In the genomic region with DNA sequence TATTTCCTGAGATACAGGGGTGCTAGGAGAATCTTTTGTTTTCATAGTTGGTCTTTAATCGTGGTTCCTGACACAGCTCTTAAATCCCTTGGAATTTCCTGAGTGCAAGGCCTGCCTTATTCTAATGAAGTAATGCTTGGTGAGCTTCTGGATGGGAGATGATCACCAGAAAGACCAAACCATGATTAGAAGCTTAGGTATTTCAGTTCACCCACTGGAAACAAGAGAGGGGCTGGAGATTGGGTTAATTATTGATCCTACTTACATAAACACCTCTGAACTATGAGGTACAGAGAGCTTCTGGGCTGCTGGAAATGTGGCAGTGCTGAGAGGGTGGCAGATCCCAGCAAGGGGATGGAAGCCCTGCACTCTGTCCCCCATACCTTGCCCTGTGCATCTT, we compare ENCODE assay signal across 20 cellular contexts.
DNase-seq lines count a peak whose midpoint lies in the region; ATAC-seq, FAIRE-seq and TF ChIP-seq lines count a peak whose summit lies in the region.
"Had no signal": no experiment of that assay in that cellular context is flagged by ENCODE, and none has a peak within 500 bp of the region (broad histone marks: within the 10 kb centered on the region; RNA-seq: fewer than 3 reads in every experiment).

No MANE protein-coding gene starts in this region.

- no peak overlapping the region for H3K27ac ChIP-seq in keratinocyte (ENCODE audit: control insufficient read depth, insufficient read depth, low read length)
- H3K27ac ChIP-seq: A549 had no signal

- TF ChIP-seq CTCF in keratinocyte (optimal IDR thresholded peaks at IDR 0.05 in 1 of 3, IDR thresholded peaks at IDR 0.05 in 1 of 3, conservative IDR thresholded peaks at IDR 0.05 in 1 of 3; ENCODE audit: extremely low read depth in 1 of 3, insufficient read depth in 2 of 3, low read length in 3 of 3) (no peak), nephron progenitor cell (IDR thresholded peaks at IDR 0.05) (no peak)

- peaks cover 21% of the 10 kb centered on the region for H3K4me1 ChIP-seq in keratinocyte (ENCODE audit: control insufficient read depth, extremely low read depth, insufficient read depth, low read length)
- H3K4me1 ChIP-seq: A549 had no signal

- DNase-seq in Caki2 (ENCODE audit: low read depth), result peak; percentile 29
- DNase-seq in HS-27A (ENCODE audit: low read depth), result peak; percentile 72
- DNase-seq in keratinocyte (ENCODE audit: low read depth, low spot score), result no peak
- DNase-seq in renal cortical epithelial cell (ENCODE audit: low read depth), result peak; percentile 97
- no peak for DNase-seq in nephron progenitor cell
- DNase-seq: C1 segment of cervical spinal cord; CD8-positive, alpha-beta memory T cell; DMS79 treated with DMSO at 0.1 percent for 48 hours; KG1; NCI-H1105 treated with DMSO at 0.1 percent for 48 hours; NCI-H1694 treated with DMSO at 0.1 percent for 48 hours; NCI-H510A treated with DMSO at 0.1 percent for 48 hours; NCI-H774; SHP77 treated with DMSO at 0.1 percent for 48 hours; SK-N-SH had no signal

- no peaks in the 10 kb centered on the region for H3K36me3 Mint-ChIP-seq in nephron progenitor cell (ENCODE audit: low read depth)
- H3K36me3 Mint-ChIP-seq: CD8-positive, alpha-beta memory T cell had no signal

- no peaks in the 10 kb centered on the region for H3K36me3 ChIP-seq in keratinocyte (ENCODE audit: control insufficient read depth in 2 of 2, extremely low read depth in 1 of 2, insufficient read depth in 2 of 2, low read length in 2 of 2)
- H3K36me3 ChIP-seq: HAP-1 had no signal

- ATAC-seq in GM21576 (IDR thresholded peaks at IDR 0.05; ENCODE audit: unreplicated experiment) (no peak), GM21529 (IDR thresholded peaks at IDR 0.05; ENCODE audit: unreplicated experiment) (no peak)
- ATAC-seq: A549 had no signal

- no peak overlapping the region for H3K4me2 ChIP-seq in keratinocyte (ENCODE audit: control insufficient read depth, extremely low read depth, insufficient read depth, low read depth, low read length)
- H3K4me2 ChIP-seq: A549, SK-N-SH had no signal

- H3K4me3 ChIP-seq in keratinocyte (ENCODE audit: control insufficient read depth in 2 of 3, extremely low read depth in 1 of 3, insufficient read depth in 2 of 3, low read depth in 1 of 3, low read length in 3 of 3), result no peak overlapping the region
- H3K4me3 ChIP-seq: A549, HAP-1 had no signal

- H3K9me1 ChIP-seq in keratinocyte (ENCODE audit: control insufficient read depth, extremely low read depth, insufficient read depth, low read length), result peaks cover 2% of the 10 kb centered on the region

- no peaks in the 10 kb centered on the region for H3K79me2 ChIP-seq in keratinocyte (ENCODE audit: control insufficient read depth, insufficient read depth, low read length)

- peak overlapping the region; percentile 41 for H2AFZ ChIP-seq in keratinocyte (ENCODE audit: control insufficient read depth, low read length)

- H3K4me1 Mint-ChIP-seq in nephron progenitor cell, result peaks cover 12% of the 10 kb centered on the region
- H3K4me1 Mint-ChIP-seq: CD8-positive, alpha-beta memory T cell had no signal

- in situ Hi-C loops in Caki2 (cut with HindIII; ENCODE audit: low pct_unique_long_range_greater_than_20kb, low sequenced_read_pairs), result no loop called here

- dilution Hi-C loops in keratinocyte (cut with MboI; ENCODE audit: extremely low pct_ligation_motif_present, low sequenced_read_pairs), result no loop called here

- peaks cover 2% of the 10 kb centered on the region for H3K27me3 Mint-ChIP-seq in nephron progenitor cell (ENCODE audit: low read depth, poor library complexity)

- no peaks in the 10 kb centered on the region for H3K9me3 Mint-ChIP-seq in nephron progenitor cell

- H3K9ac ChIP-seq in keratinocyte (ENCODE audit: control insufficient read depth, extremely low read depth, insufficient read depth, low read length), result no peak overlapping the region
- H3K9ac ChIP-seq: SK-N-SH had no signal

- no peaks in the 10 kb centered on the region for H4K20me1 ChIP-seq in keratinocyte (ENCODE audit: control insufficient read depth, extremely low read depth, insufficient read depth, low read length)

- FAIRE-seq in keratinocyte (lab: Jason Lieb, UNC), result no peak
- FAIRE-seq: A549, G401.6 had no signal

- no peaks in the 10 kb centered on the region for H3K9me3 ChIP-seq in keratinocyte (ENCODE audit: control insufficient read depth, low read depth, low read length)
- H3K9me3 ChIP-seq: A549, HAP-1, SK-N-SH had no signal

- no peak overlapping the region for H3K27ac Mint-ChIP-seq in nephron progenitor cell
- H3K27ac Mint-ChIP-seq: CD8-positive, alpha-beta memory T cell had no signal

- no peak overlapping the region for H3K4me3 Mint-ChIP-seq in nephron progenitor cell
- H3K4me3 Mint-ChIP-seq: CD8-positive, alpha-beta memory T cell had no signal

- no peaks in the 10 kb centered on the region for H3K27me3 ChIP-seq in keratinocyte (ENCODE audit: control insufficient read depth, extremely low read depth, insufficient read depth, low read length)

Comparison
In these comparisons a context has a peak if more than half of its experiments do, and no peak if none do; other contexts are left out.
1. DNase-seq: peak in Caki2 (single experiment), HS-27A (single experiment) and renal cortical epithelial cell (single experiment); none in keratinocyte (single experiment) and nephron progenitor cell (single experiment).